Comparison of ENCODE assay signal across 9 cellular contexts in genomic region chr12:2877959-2878732, GRCh38. TPM values are rescaled to one million over a fixed set of nuclear protein-coding genes. Genes with fewer than 3 reads are reported as not detected.
DNase-seq lines count a peak whose midpoint lies in the region; ATAC-seq and TF ChIP-seq lines count a peak whose summit lies in the region.
"Had no signal": no experiment of that assay in that cellular context is flagged by ENCODE, and none has a peak within 500 bp of the region (broad histone marks: within the 10 kb centered on the region; RNA-seq: fewer than 3 reads in every experiment).

No MANE protein-coding gene starts in this region.

- no peak for DNase-seq in activated naive CD4-positive, alpha-beta T cell treated with Interleukin-2 at 50 U/mL for 16 hours
- DNase-seq in NCI-H748 (lab: John Stamatoyannopoulos, UW; ENCODE audit: unreplicated experiment) (peak; percentile 81), body of pancreas (peak in 1 of 4 donors; percentile 19)

- H3K4me3 Mint-ChIP-seq in activated naive CD4-positive, alpha-beta T cell treated with anti-CD3 and anti-CD28 coated beads, Interleukin-2, amount 50 U/mL, for 24 hours = peak overlapping the region; percentile 99

- no peak for ATAC-seq in body of pancreas
- ATAC-seq in GM19395 (IDR thresholded peaks at IDR 0.05; ENCODE audit: unreplicated experiment) = no peak
- ATAC-seq in HG03520 (IDR thresholded peaks at IDR 0.05; ENCODE audit: unreplicated experiment) = no peak

- WGBS in body of pancreas, 2 donors = 42 to 46% methylated on average over 15 to 16 of the region's 16 CpGs

- H3K27me3 Mint-ChIP-seq in activated naive CD4-positive, alpha-beta T cell treated with anti-CD3 and anti-CD28 coated beads, Interleukin-2, amount 50 U/mL, for 24 hours = no peaks in the 10 kb centered on the region

- peak in 1 of 3 donors; percentile 26 for TF ChIP-seq POLR2A in body of pancreas (IDR thresholded peaks at IDR 0.05)

- H3K4me1 ChIP-seq in body of pancreas = peaks cover 14% of the 10 kb centered on the region
- H3K4me1 ChIP-seq in stomach smooth muscle (ENCODE audit: control insufficient read depth, insufficient read depth, low read length) = peaks cover 19% of the 10 kb centered on the region

- peak overlapping the region; percentile 99 for H3K27ac Mint-ChIP-seq in activated naive CD4-positive, alpha-beta T cell treated with anti-CD3 and anti-CD28 coated beads, Interleukin-2, amount 50 U/mL, for 24 hours

- peaks cover 44% of the 10 kb centered on the region for H3K4me1 Mint-ChIP-seq in activated naive CD4-positive, alpha-beta T cell treated with anti-CD3 and anti-CD28 coated beads, Interleukin-2, amount 50 U/mL, for 24 hours

- peaks cover 3% of the 10 kb centered on the region for H3K36me3 Mint-ChIP-seq in activated naive CD4-positive, alpha-beta T cell treated with anti-CD3 and anti-CD28 coated beads, Interleukin-2, amount 50 U/mL, for 24 hours

- H3K9ac ChIP-seq in stomach smooth muscle (ENCODE audit: low read length in 2 of 2) = peak overlapping the region; percentile 93 to 96

- peak overlapping the region in 1 of 2 donors; percentile 90 for H3K4me3 ChIP-seq in body of pancreas
- H3K4me3 ChIP-seq in stomach smooth muscle (ENCODE audit: low read length in 2 of 2) = peak overlapping the region; percentile 92 to 94

- H3K27ac ChIP-seq in body of pancreas (peak overlapping the region; percentile 87 to 91 (median 88)), layer of hippocampus (ENCODE audit: low read depth, low read length) (peak overlapping the region; percentile 63), stomach smooth muscle (ENCODE audit: low read length) (peak overlapping the region; percentile 86)

- H3K36me3 ChIP-seq in body of pancreas (replicated peaks in 1 of 2; ENCODE audit: insufficient read depth in 1 of 2, low read depth in 2 of 2) (no peaks in the 10 kb centered on the region), stomach smooth muscle (ENCODE audit: control insufficient read depth in 2 of 2, insufficient read depth in 2 of 2, low read length in 2 of 2) (no peaks in the 10 kb centered on the region)

- no peak for TF ChIP-seq CTCF in body of pancreas (IDR thresholded peaks at IDR 0.05)

- H3K9me3 ChIP-seq in body of pancreas = no peaks in the 10 kb centered on the region
- H3K9me3 ChIP-seq in stomach smooth muscle (ENCODE audit: control insufficient read depth in 2 of 2, low read length in 2 of 2) = no peaks in the 10 kb centered on the region

- intact Hi-C loops in body of pancreas (cut with DNase I) = no loop called here

- H3K9me3 Mint-ChIP-seq in activated naive CD4-positive, alpha-beta T cell treated with anti-CD3 and anti-CD28 coated beads, Interleukin-2, amount 50 U/mL, for 24 hours = no peaks in the 10 kb centered on the region

- H3K27me3 ChIP-seq in body of pancreas (no peaks in the 10 kb centered on the region), layer of hippocampus (ENCODE audit: control insufficient read depth, insufficient read depth, low read length) (no peaks in the 10 kb centered on the region), stomach smooth muscle (ENCODE audit: control insufficient read depth in 1 of 2, insufficient read depth in 2 of 2, low read length in 2 of 2) (no peaks in the 10 kb centered on the region)

RNA-seq across cellular contexts. Expression of gene RHNO1, which starts 1.1 kb away (rescaled TPM):
- total RNA-seq in body of pancreas = 10 to 100 TPM in 1 of 2 donors, 1 to 10 TPM in 1; 6.0 to 10.9 TPM

RNA-seq across cellular contexts. Expression of gene FOXM1, which starts 1.2 kb away (rescaled TPM):
- under 1 TPM in 1 of 2 donors, not detected in 1; 0.52 TPM for total RNA-seq in body of pancreas

RNA-seq across cellular contexts. Expression of gene TULP3, which starts 12.5 kb away (rescaled TPM):
- 1 to 10 TPM; 6.9 to 7.8 TPM for total RNA-seq in body of pancreas

RNA-seq across cellular contexts. Expression of gene TEX52, which starts 21.3 kb away (rescaled TPM):
- not detected for total RNA-seq in body of pancreas
- total RNA-seq: glomerular endothelial cell had no signal

RNA-seq across cellular contexts. Expression of gene NRIP2, which starts 43.3 kb away (rescaled TPM):
- total RNA-seq in body of pancreas = under 1 TPM; 0.26 to 0.33 TPM
- total RNA-seq: glomerular endothelial cell had no signal
